ENCODE assay signal across 13 cellular contexts in the genomic region with DNA sequence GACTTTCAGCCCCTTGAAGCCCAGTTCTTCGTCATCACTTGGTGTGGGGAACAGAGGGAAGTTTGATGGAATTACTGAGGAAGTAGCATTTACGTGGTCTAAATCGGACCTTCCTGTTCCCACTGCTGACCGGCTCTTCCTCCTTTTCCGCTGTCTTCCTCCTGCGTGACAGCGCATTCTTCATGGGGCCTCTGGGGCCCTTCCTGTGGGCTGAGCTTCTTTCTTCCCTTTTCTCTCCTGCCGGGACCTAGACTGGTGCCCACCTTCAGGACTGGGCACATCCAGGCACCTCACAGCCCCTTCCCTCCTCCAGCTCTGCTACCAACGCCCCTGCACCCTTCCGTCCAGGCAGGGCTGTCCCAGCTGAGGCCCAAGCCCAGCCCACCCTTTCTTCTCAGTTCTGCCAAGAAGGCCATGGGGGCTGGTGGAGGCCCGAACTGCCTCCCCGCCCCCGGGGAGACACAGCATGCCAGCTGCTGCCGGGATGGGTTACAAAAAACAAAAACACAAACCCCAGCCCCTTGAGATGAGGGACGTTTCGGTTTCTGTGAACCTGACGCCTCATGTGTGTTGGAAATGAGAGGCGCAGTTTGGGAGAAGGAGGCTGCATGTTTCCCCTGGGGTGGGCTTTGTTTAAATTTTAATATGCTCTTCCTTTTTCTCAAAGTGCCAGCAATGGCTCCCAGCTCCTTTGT. TPM values are rescaled to one million over a fixed set of nuclear protein-coding genes. Genes with fewer than 3 reads are reported as not detected.
DNase-seq lines count a peak whose midpoint lies in the region; ATAC-seq and TF ChIP-seq lines count a peak whose summit lies in the region.
"Had no signal": no experiment of that assay in that cellular context is flagged by ENCODE, and none has a peak within 500 bp of the region (broad histone marks: within the 10 kb centered on the region; RNA-seq: fewer than 3 reads in every experiment).

No MANE protein-coding gene starts in this region.

- no peak overlapping the region for H3K4me2 ChIP-seq in PC-3 (ENCODE audit: low read length)

- TF ChIP-seq CTCF in NB4 (IDR thresholded peaks at IDR 0.05; ENCODE audit: low read depth, low read length) (no peak), coronary artery (IDR thresholded peaks at IDR 0.05) (no peak), PC-3 (conservative IDR thresholded peaks at IDR 0.05; ENCODE audit: low read depth, low read length) (no peak)

- BruUV-seq in PC-3 (replicated peaks; lab: Mats Ljungman, UMichigan), result no TSS peak

- no peak overlapping the region for H2AFZ ChIP-seq in PC-3 (ENCODE audit: low read length)

- H4K20me1 ChIP-seq in PC-3 (ENCODE audit: low read length), result no peaks in the 10 kb centered on the region

- H3K36me3 ChIP-seq in subcutaneous abdominal adipose tissue (ENCODE audit: control insufficient read depth in 5 of 5, insufficient read depth in 5 of 5, low read length in 5 of 5) (no peaks in the 10 kb centered on the region), PC-3 (ENCODE audit: low read depth, low read length) (no peaks in the 10 kb centered on the region)
- H3K36me3 ChIP-seq: brain microvascular endothelial cell had no signal

- no peaks in the 10 kb centered on the region for H3K9me2 ChIP-seq in PC-3 (replicated peaks; ENCODE audit: low read length)

- H3K27me3 ChIP-seq in subcutaneous abdominal adipose tissue (ENCODE audit: control insufficient read depth in 5 of 5, insufficient read depth in 4 of 5, low read length in 5 of 5) (no peaks in the 10 kb centered on the region), PC-3 (ENCODE audit: low read length) (no peaks in the 10 kb centered on the region)
- H3K27me3 ChIP-seq: brain microvascular endothelial cell had no signal

- H3K4me3 ChIP-seq in NB4 (ENCODE audit: low read depth, low read length), result no peak overlapping the region
- H3K4me3 ChIP-seq in coronary artery, result no peak overlapping the region
- no peak overlapping the region for H3K4me3 ChIP-seq in subcutaneous abdominal adipose tissue (ENCODE audit: low read depth in 1 of 5, low read length in 5 of 5)
- no peak overlapping the region for H3K4me3 ChIP-seq in PC-3 (ENCODE audit: low read length)

- H3K9ac ChIP-seq in subcutaneous abdominal adipose tissue (ENCODE audit: low read length in 5 of 5) (peak overlapping the region in 2 of 5 donors; percentile 8 to 39), PC-3 (ENCODE audit: low read length) (no peak overlapping the region)

- DNase-seq in NB4 (ENCODE audit: low read depth), result peak; percentile 30
- DNase-seq in coronary artery (ENCODE audit: low spot score), result peak; percentile 70
- peak; percentile 52 to 86 for DNase-seq in lung microvascular endothelial cell (ENCODE audit: low read depth in 2 of 2)
- DNase-seq in NCI-H187 treated with DMSO at 0.1 percent for 48 hours (lab: John Stamatoyannopoulos, UW), result no peak
- DNase-seq in NCI-H524 (lab: John Stamatoyannopoulos, UW), result no peak
- DNase-seq in PC-3, result no peak
- DNase-seq: activated CD8-positive, alpha-beta memory T cell treated with anti-CD3 and anti-CD28 coated beads, Interleukin-2, amount 50 U/mL, for 4 hours; brain microvascular endothelial cell; mammary epithelial cell; NCI-H526 treated with DMSO at 0.1 percent for 48 hours had no signal

- POLR2A ChIA-PET in PC-3 (lab: Charles Lee; ENCODE audit: unreplicated experiment), result no interaction called here

- H3K79me2 ChIP-seq in PC-3 (ENCODE audit: low read length), result peaks cover 22% of the 10 kb centered on the region

- no peak for TF ChIP-seq POLR2A in NB4 (IDR thresholded peaks at IDR 0.05; ENCODE audit: extremely low read depth, insufficient read length)

- CTCF ChIA-PET in PC-3 (lab: Charles Lee), result no interaction called here

- H3K9me3 ChIP-seq in subcutaneous abdominal adipose tissue (ENCODE audit: control insufficient read depth in 5 of 5, low read length in 5 of 5), result no peaks in the 10 kb centered on the region
- H3K9me3 ChIP-seq in PC-3 (ENCODE audit: low read length), result no peaks in the 10 kb centered on the region

- intact Hi-C loops in PC-3 (cut with micrococcal nuclease), result no loop called here

- no peaks in the 10 kb centered on the region for H3F3A ChIP-seq in PC-3 (ENCODE audit: low read length, unreplicated experiment)

- H3K4me1 ChIP-seq in subcutaneous abdominal adipose tissue (ENCODE audit: control insufficient read depth in 5 of 5, insufficient read depth in 5 of 5, low read length in 5 of 5) (peaks cover 3 to 28% (median 14%) of the 10 kb centered on the region in 5 donors), PC-3 (ENCODE audit: insufficient read depth, low read length) (no peaks in the 10 kb centered on the region)

- H3K27ac ChIP-seq in coronary artery, result peak overlapping the region; percentile 5 to 81
- peak overlapping the region; percentile 70 for H3K27ac ChIP-seq in subcutaneous abdominal adipose tissue (ENCODE audit: low read depth, low read length)
- H3K27ac ChIP-seq in PC-3 (ENCODE audit: low read length), result no peak overlapping the region
- H3K27ac ChIP-seq: brain microvascular endothelial cell had no signal

- ATAC-seq in GM18498 (IDR thresholded peaks at IDR 0.05; ENCODE audit: unreplicated experiment) (no peak), PC-3 (no peak)
- ATAC-seq: T-cell had no signal

RNA-seq across cellular contexts. Expression of gene ZNF710, which starts 19.1 kb away (rescaled TPM):
- total RNA-seq in lung microvascular endothelial cell (8.5 and 9.9 TPM in 2 replicates), PC-3 (2014; rRNA removed) (12.9 and 21.2 TPM in 2 replicates)

Comparison
In these comparisons a context has a peak if more than half of its experiments do, and no peak if none do; other contexts are left out.
1. DNase-seq: peak in NB4 (single experiment), coronary artery (single experiment) and lung microvascular endothelial cell (2 of 2); none in NCI-H187 treated with DMSO at 0.1 percent for 48 hours (single experiment), NCI-H524 (0 of 2) and PC-3 (single experiment).